Comparison of ENCODE assay signal across 14 cellular contexts in the genomic region with DNA sequence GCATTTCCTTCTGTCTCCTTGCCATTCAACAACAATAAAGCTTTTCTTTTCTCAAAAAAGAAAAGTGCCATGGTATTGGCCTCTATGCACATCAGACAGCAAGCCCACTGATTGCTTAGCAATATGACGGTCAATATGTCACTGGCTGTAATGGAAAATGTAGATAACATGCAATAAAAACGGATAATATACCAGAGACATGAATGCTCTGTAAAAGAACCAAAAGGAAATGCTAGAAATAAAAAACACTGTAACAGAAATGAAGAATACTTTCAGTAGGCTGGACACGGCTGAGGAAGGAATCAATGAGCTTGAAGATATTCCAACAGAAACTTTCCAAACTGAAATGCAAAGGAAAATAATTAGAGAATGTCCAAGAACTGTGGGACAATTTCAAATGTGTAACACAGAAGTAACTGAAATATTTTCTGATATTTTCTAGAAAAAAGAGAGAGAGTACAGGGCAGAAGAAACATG.
"Had no signal": no experiment of that assay in that cellular context is flagged by ENCODE, and none has a peak within 500 bp of the region (broad histone marks: within the 10 kb centered on the region; RNA-seq: fewer than 3 reads in every experiment).

No MANE protein-coding gene starts in this region.

- H3K36me3 ChIP-seq: ovary had no signal

- H3K27ac Mint-ChIP-seq: activated B cell treated with CpG ODN at 0.5 μM for 24 hours; activated naive CD4-positive, alpha-beta T cell treated with anti-CD3 and anti-CD28 coated beads, Interleukin-2, amount 10 ng/mL, durations not matched to agents 7 days and 5 days had no signal

- H3K27me3 ChIP-seq: foreskin keratinocyte, ovary, tibial artery had no signal

- H3K9me3 ChIP-seq: ovary, SK-N-SH had no signal

- H3K27ac ChIP-seq: foreskin keratinocyte, ovary, tibial artery had no signal

- DNase-seq: activated B cell treated with CpG ODN at 0.5 μM for 24 hours; activated CD4-positive, alpha-beta T cell treated with anti-CD3 and anti-CD28 coated beads for 48 hours; activated CD8-positive, alpha-beta T cell treated with anti-CD3 and anti-CD28 coated beads for 36 hours; activated naive CD4-positive, alpha-beta T cell treated with anti-CD3 and anti-CD28 coated beads, Interleukin-2, amount 10 ng/mL, durations not matched to agents 7 days and 5 days; foreskin keratinocyte; glutamatergic neuron; hypothalamus; left ventricle myocardium superior; mesenchymal stem cell; ovary; SK-N-SH; stimulated activated CD4-positive, alpha-beta T cell treated with anti-CD3 and anti-CD28 coated beads, Interleukin-2, amount 100 ng/mL, for 24 hours; tibial artery had no signal

- H3K4me3 ChIP-seq: ovary, tibial artery had no signal

- H3K27me3 Mint-ChIP-seq: activated B cell treated with CpG ODN at 0.5 μM for 24 hours; activated CD8-positive, alpha-beta T cell treated with anti-CD3 and anti-CD28 coated beads for 36 hours; activated naive CD4-positive, alpha-beta T cell treated with anti-CD3 and anti-CD28 coated beads, Interleukin-2, amount 10 ng/mL, durations not matched to agents 7 days and 5 days had no signal

- ATAC-seq: activated CD8-positive, alpha-beta T cell treated with anti-CD3 and anti-CD28 coated beads for 36 hours; foreskin keratinocyte; left ventricle myocardium superior had no signal

- H3K4me3 Mint-ChIP-seq: activated CD8-positive, alpha-beta T cell treated with anti-CD3 and anti-CD28 coated beads for 36 hours; activated naive CD4-positive, alpha-beta T cell treated with anti-CD3 and anti-CD28 coated beads, Interleukin-2, amount 10 ng/mL, durations not matched to agents 7 days and 5 days; neural crest cell had no signal
